9 cellular contexts compared by ENCODE assay signal in genomic region chrX:131821945-131822622, GRCh38.
DNase-seq lines count a peak whose midpoint lies in the region; ATAC-seq and TF ChIP-seq lines count a peak whose summit lies in the region.
"Had no signal": no experiment of that assay in that cellular context is flagged by ENCODE, and none has a peak within 500 bp of the region (broad histone marks: within the 10 kb centered on the region; RNA-seq: fewer than 3 reads in every experiment).

No MANE protein-coding gene starts in this region.

- no peaks in the 10 kb centered on the region for H3K36me3 ChIP-seq in CD8-positive, alpha-beta memory T cell (ENCODE audit: insufficient read depth, low read length)
- H3K36me3 ChIP-seq in mesendoderm (ENCODE audit: control insufficient read depth, insufficient read depth, low read length), result no peaks in the 10 kb centered on the region

- H3K9ac ChIP-seq in H9 (ENCODE audit: extremely low read depth, insufficient read length, low read length), result no peak overlapping the region
- no peak overlapping the region for H3K9ac ChIP-seq in mesendoderm (ENCODE audit: low read length)

- CTCF ChIA-PET in CD8-positive, alpha-beta memory T cell (lab: Charles Lee), result no interaction called here

- H3K27me3 Mint-ChIP-seq in CD8-positive, alpha-beta memory T cell, result peaks cover 0 to 3% of the 10 kb centered on the region in 2 donors
- H3K27me3 Mint-ChIP-seq in H9 (ENCODE audit: low read depth), result no peaks in the 10 kb centered on the region

- H3K27ac ChIP-seq in CD8-positive, alpha-beta memory T cell (ENCODE audit: low read depth, low read length), result no peak overlapping the region
- no peak overlapping the region for H3K27ac ChIP-seq in H9 (ENCODE audit: insufficient read length, low read depth, low read length)
- H3K27ac ChIP-seq in VCaP, result peak overlapping the region; percentile 47
- H3K27ac ChIP-seq in mesendoderm (ENCODE audit: low read depth, low read length), result no peak overlapping the region

- H3K36me3 Mint-ChIP-seq in CD8-positive, alpha-beta memory T cell, result no peaks in the 10 kb centered on the region
- peaks cover 85 to 91% (median 90%) of the 10 kb centered on the region in 3 experiments for H3K36me3 Mint-ChIP-seq in H9 (ENCODE audit: insufficient read depth in 1 of 3, low read depth in 3 of 3)

- no peak overlapping the region for H2BK15ac ChIP-seq in H9 (ENCODE audit: low read depth, low read length)
- no peak overlapping the region for H2BK15ac ChIP-seq in mesendoderm (replicated peaks; ENCODE audit: low read depth)

- no peak overlapping the region for H2AFZ ChIP-seq in H9 (ENCODE audit: low read length)

- no peak overlapping the region for H2BK120ac ChIP-seq in H9 (ENCODE audit: low read depth, low read length, poor library complexity, severe bottlenecking)
- H2BK120ac ChIP-seq in mesendoderm (ENCODE audit: low read depth, low read length), result no peak overlapping the region

- no peak overlapping the region for H4K91ac ChIP-seq in H9 (ENCODE audit: insufficient read length, low read depth, low read length)

- H2BK20ac ChIP-seq in H9 (ENCODE audit: low read depth, low read length, poor library complexity, severe bottlenecking), result no peak overlapping the region

- no peaks in the 10 kb centered on the region for H3K79me1 ChIP-seq in H9 (ENCODE audit: insufficient read depth, low read depth, low read length, poor library complexity, severe bottlenecking)
- no peaks in the 10 kb centered on the region for H3K79me1 ChIP-seq in mesendoderm (ENCODE audit: low read length)

- WGBS in H9 (ENCODE audit: extremely low coverage, insufficient read length, low lambda C conversion rate), result no CpG with 5 or more reads among the region's 22 CpGs
- no CpG with 5 or more reads among the region's 22 CpGs for WGBS in mesendoderm (ENCODE audit: extremely low coverage, insufficient coverage, low lambda C conversion rate)

- H3K4ac ChIP-seq in H9 (ENCODE audit: low read depth, low read length) (no peak overlapping the region), mesendoderm (ENCODE audit: low read depth, low read length) (no peak overlapping the region)

- no peak overlapping the region for H3T11ph ChIP-seq in H9 (ENCODE audit: low read length)

- H3K27me3 ChIP-seq in CD8-positive, alpha-beta memory T cell (ENCODE audit: insufficient read depth, low read length, poor library complexity, severe bottlenecking), result no peaks in the 10 kb centered on the region
- peaks cover 2% of the 10 kb centered on the region; the same call in 1 of the 2 replicates for H3K27me3 ChIP-seq in H9 (ENCODE audit: insufficient read depth, low read length)
- no peaks in the 10 kb centered on the region for H3K27me3 ChIP-seq in mesendoderm (ENCODE audit: insufficient read depth, low read length, poor library complexity)

- H3K23ac ChIP-seq in H9 (ENCODE audit: insufficient read length, low read depth, low read length) (no peak overlapping the region), mesendoderm (ENCODE audit: low read length) (no peak overlapping the region)

- no peaks in the 10 kb centered on the region for H3K23me2 ChIP-seq in H9 (ENCODE audit: insufficient read length, low read depth, low read length, poor library complexity, severe bottlenecking)

- H3K56ac ChIP-seq in H9 (ENCODE audit: insufficient read length, low read depth, low read length) (no peak overlapping the region), mesendoderm (ENCODE audit: low read length) (no peak overlapping the region)

- H3K9me3 Mint-ChIP-seq in CD8-positive, alpha-beta memory T cell, result no peaks in the 10 kb centered on the region
- peaks cover 14 to 21% of the 10 kb centered on the region in 2 experiments for H3K9me3 Mint-ChIP-seq in H9

- no peaks in the 10 kb centered on the region for H3K9me3 ChIP-seq in CD8-positive, alpha-beta memory T cell (ENCODE audit: low read length)
- H3K9me3 ChIP-seq in H9 (ENCODE audit: control insufficient read depth, low read depth, low read length), result peaks cover 3% of the 10 kb centered on the region

- no peak overlapping the region for H3K4me3 ChIP-seq in CD8-positive, alpha-beta memory T cell (ENCODE audit: low read length)
- H3K4me3 ChIP-seq in mesendoderm (ENCODE audit: low read length), result no peak overlapping the region

- no peaks in the 10 kb centered on the region for H4K20me1 ChIP-seq in H9 (ENCODE audit: control insufficient read depth, insufficient read depth, insufficient read length)

- H3K79me2 ChIP-seq in H9 (ENCODE audit: insufficient read depth, low read length) (peaks cover 35% of the 10 kb centered on the region), mesendoderm (ENCODE audit: control insufficient read depth, insufficient read depth, low read length) (peaks cover 42% of the 10 kb centered on the region)

- no peak overlapping the region for H2AK5ac ChIP-seq in H9 (ENCODE audit: insufficient read length, low read length)
- H2AK5ac ChIP-seq in mesendoderm (ENCODE audit: low read length), result no peak overlapping the region

- H3K14ac ChIP-seq in H9 (ENCODE audit: insufficient read depth, low read length), result no peak overlapping the region

- H3K4me2 ChIP-seq in H9 (ENCODE audit: insufficient read depth, insufficient read length, low read length) (no peak overlapping the region), mesendoderm (ENCODE audit: low read length) (no peak overlapping the region)

- DNase-seq in CD8-positive, alpha-beta memory T cell, result peak in 2 of 5 donors; percentile 85 to 86
- no peak for DNase-seq in H9
- peak; percentile 76 for DNase-seq in kidney tubule cell (ENCODE audit: low spot score)
- no peak for DNase-seq in germinal center (ENCODE audit: low spot score)
- no peak for DNase-seq in mesendoderm
- DNase-seq in A172 (ENCODE audit: low spot score), result no peak

- H3K4me1 ChIP-seq in CD8-positive, alpha-beta memory T cell (ENCODE audit: insufficient read depth, low read length), result no peaks in the 10 kb centered on the region
- 0 out of 2 replicates have a peak, but pooled peaks cover 6% of the 10 kb centered on the region for H3K4me1 ChIP-seq in H9 (ENCODE audit: insufficient read depth, low read length)
- H3K4me1 ChIP-seq in mesendoderm (ENCODE audit: control insufficient read depth, low read depth, low read length), result no peaks in the 10 kb centered on the region

- H3K4me1 Mint-ChIP-seq in CD8-positive, alpha-beta memory T cell, result peaks cover under 1 to 29% (median 8%) of the 10 kb centered on the region in 3 donors
- H3K4me1 Mint-ChIP-seq in H9, result peaks cover 20 to 21% of the 10 kb centered on the region in 2 experiments

- H4K5ac ChIP-seq in H9 (ENCODE audit: insufficient read length, low read depth, low read length), result no peak overlapping the region
- no peak overlapping the region for H4K5ac ChIP-seq in mesendoderm (ENCODE audit: low read length)

- H3K4me3 Mint-ChIP-seq in CD8-positive, alpha-beta memory T cell, result peak overlapping the region in 5 of 7 donors; percentile 92 to 96 (median 96)
- no peak overlapping the region for H3K4me3 Mint-ChIP-seq in H9

- TF ChIP-seq CTCF in H9 (conservative IDR thresholded peaks at IDR 0.05) (no peak), VCaP (conservative IDR thresholded peaks at IDR 0.05) (no peak)

- H2BK12ac ChIP-seq in H9 (ENCODE audit: insufficient read length, low read depth, low read length), result no peak overlapping the region

- H3K27ac Mint-ChIP-seq in CD8-positive, alpha-beta memory T cell, result peak overlapping the region in 6 of 8 donors; percentile 94 to 99 (median 98)
- peak overlapping the region; percentile 37 to 74 (median 62); a peak in 3 of 7 replicates for H3K27ac Mint-ChIP-seq in H9

- H4K8ac ChIP-seq in H9 (replicated peaks; ENCODE audit: insufficient read length, low read depth, low read length), result no peak overlapping the region
- no peak overlapping the region for H4K8ac ChIP-seq in mesendoderm (ENCODE audit: low read depth, low read length)

- H2BK5ac ChIP-seq in H9 (ENCODE audit: insufficient read length, low read length) (no peak overlapping the region), mesendoderm (ENCODE audit: low read length) (no peak overlapping the region)

- POLR2A ChIA-PET in CD8-positive, alpha-beta memory T cell (lab: Charles Lee), result no interaction called here

- no peak for ATAC-seq in HG03139 (IDR thresholded peaks at IDR 0.05; ENCODE audit: unreplicated experiment)
- ATAC-seq: HCT116 had no signal

- H3K18ac ChIP-seq in H9 (ENCODE audit: insufficient read length, low read depth, low read length) (no peak overlapping the region), mesendoderm (ENCODE audit: low read length) (no peak overlapping the region)

Comparison
In these comparisons a context has a peak if more than half of its experiments do, and no peak if none do; other contexts are left out.
1. H3K4me3 Mint-ChIP-seq: peak in CD8-positive, alpha-beta memory T cell (5 of 7); none in H9 (0 of 2).